Comparison of ENCODE assay signal across 1 cellular context in the genomic region with DNA sequence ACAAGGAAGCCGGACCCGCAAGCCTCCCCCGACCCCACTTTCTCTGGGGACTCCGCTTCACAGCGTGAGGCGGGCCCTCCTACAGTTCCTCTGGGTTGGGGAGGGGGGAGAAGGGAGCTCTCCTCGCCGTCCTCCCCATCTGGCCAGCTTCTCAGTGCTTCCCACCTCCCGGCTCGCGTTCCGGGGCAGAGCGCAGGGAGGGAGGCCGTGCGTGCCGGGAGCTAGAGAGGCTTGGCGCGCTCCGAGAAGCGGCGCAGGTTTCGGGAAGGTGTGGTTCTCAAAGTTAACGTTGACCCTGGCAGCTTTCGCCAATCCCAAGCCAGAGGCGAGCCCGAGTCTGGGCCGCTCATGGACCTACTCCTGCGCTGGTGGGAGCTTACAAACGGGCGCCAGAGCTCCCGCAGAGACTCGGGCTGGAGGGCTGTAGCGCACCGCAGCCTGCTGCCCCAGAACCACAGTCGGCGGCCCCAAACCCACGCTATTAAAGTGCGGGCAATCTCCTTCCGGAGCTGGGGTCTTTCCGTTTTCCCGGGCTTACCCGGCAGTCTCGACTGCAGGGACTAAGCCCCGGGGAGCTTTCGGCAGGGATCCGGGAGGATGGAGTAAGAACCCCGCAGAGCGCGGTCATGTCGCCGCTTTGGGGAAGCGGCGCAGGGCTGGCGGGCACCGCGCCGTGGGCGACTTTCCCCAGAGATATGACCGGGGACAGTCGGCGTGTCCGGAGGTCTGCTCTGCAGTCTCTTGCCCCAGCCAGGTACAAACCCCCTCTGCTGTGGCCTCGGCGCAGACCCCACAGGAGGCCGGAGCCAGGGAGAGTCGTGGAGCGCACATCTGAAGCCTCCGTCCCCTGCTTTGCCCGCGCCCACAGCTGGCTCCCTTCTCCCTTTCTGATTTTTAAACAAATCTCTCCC.
TF ChIP-seq lines count a peak whose summit lies in the region.

No MANE protein-coding gene starts in this region.

TF ChIP-seq in SK-N-SH treated with all-trans-retinoic acid at 6 μM for 48 hours, 23 proteins besides CTCF, POLR2A, EP300 and RAD21 (continued from another document):
- TF ChIP-seq CREB5 (CRISPR knock-in tag; IDR thresholded peaks at IDR 0.05; ENCODE audit: low read depth): no peak
